8 cellular contexts compared by ENCODE assay signal in the genomic region with DNA sequence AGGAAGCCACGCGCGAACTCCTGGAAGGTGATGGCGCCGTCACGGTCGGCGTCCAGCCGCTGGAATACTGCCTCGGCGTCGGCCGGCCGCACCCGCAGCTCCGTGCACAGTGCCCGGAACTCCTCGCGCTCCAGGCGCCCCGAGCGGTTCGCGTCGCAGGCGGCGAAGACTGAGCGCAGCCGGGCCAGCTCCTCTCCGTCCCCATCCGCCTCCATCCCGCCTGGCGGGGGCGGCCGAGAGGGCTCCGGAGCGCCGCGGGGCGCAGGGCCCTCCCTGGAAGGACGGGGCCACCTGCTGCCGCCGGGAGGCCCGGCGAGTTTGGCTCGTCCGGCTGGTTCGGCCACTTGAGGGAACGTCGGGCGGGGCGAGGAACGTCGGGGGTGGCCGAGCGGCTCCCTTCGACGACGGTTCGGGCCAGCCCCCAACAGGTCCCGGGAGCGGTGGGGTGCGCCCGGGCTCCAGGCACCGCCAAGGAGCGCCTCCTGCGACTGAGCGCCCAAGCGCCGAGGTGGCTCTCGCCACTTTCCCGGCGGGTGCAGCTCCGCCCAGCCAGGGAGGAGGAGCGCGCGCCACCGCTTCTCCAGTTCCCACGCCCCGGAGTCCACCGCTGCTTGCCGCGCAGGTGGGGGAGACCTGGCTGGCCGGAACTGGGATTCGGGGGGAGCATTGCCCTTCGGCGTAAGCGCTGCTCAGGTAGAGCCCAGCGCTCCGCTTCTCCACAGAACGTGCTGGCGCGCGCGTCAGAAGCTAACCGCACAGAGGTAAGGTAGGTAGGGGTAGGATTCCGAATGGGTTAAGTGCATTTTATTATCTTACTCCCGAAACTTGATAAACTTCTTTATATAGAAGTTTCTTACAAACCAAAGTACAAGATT. TPM values are rescaled to one million over a fixed set of nuclear protein-coding genes. Genes with fewer than 3 reads are reported as not detected.
A peak's percentile ranks its signal among the peaks of the same experiment; 100 is the strongest.
DNase-seq lines count a peak whose midpoint lies in the region; ATAC-seq, FAIRE-seq and TF ChIP-seq lines count a peak whose summit lies in the region.

Gene RASEF (minus strand): TSS at position 490 of the 875 bp plus-strand sequence. CDS start 275 bp downstream, at position 215.

- H3K23ac ChIP-seq in mesenchymal stem cell (ENCODE audit: low read length in 2 of 2): no peak within 1 kb of the TSS

- H3K4me1 Mint-ChIP-seq in MCF 10A (ENCODE audit: insufficient read depth, unreplicated experiment): peaks cover 47% of the 10 kb centered on the region

- H2AK5ac ChIP-seq in mesenchymal stem cell (ENCODE audit: low read length, severe bottlenecking): no peak within 1 kb of the TSS

- H2BK15ac ChIP-seq in mesenchymal stem cell (ENCODE audit: low read depth, poor library complexity, severe bottlenecking): peak within 1 kb of the TSS; percentile 86

- DNase-seq in AG20443 (ENCODE audit: low spot score) (peak; percentile 59), NCI-H1048 (lab: John Stamatoyannopoulos, UW) (peak; percentile 47), MCF 10A (ENCODE audit: unreplicated experiment) (peak; percentile 65), mesenchymal stem cell (peak; percentile 53), GM12892 (ENCODE audit: insufficient read length) (no peak), pons (ENCODE audit: low spot score) (no peak), DMS114 treated with DMSO at 0.1 percent for 48 hours (lab: John Stamatoyannopoulos, UW; ENCODE audit: unreplicated experiment) (no peak)

- POLR2A ChIA-PET in MCF 10A (lab: Yijun Ruan, JAX): interaction anchor here (0.6 to 8.2 kb wide), 15 partner anchors 9 to 1455 kb away, joined by 3 to 142 read pairs (median 4); no protein-coding TSS in a partner anchor

- peak within 1 kb of the TSS; percentile 89 for H3K4me2 ChIP-seq in mesenchymal stem cell (ENCODE audit: low read length, poor library complexity, severe bottlenecking)

- H3K27me3 Mint-ChIP-seq in MCF 10A (ENCODE audit: insufficient read depth, unreplicated experiment): no peaks in the 10 kb centered on the region

- H3K79me1 ChIP-seq in mesenchymal stem cell (replicated peaks; ENCODE audit: low read length, poor library complexity, severe bottlenecking): peaks cover 2% of the 10 kb centered on the region

- TF ChIP-seq CTCF in MCF 10A (IDR thresholded peaks at IDR 0.05; ENCODE audit: unreplicated experiment): peak; percentile 29

- peak within 1 kb of the TSS; percentile 56 to 72 for H3K4me3 ChIP-seq in mesenchymal stem cell (ENCODE audit: insufficient read depth in 1 of 2, low read depth in 1 of 2, low read length in 2 of 2)

- H3K14ac ChIP-seq in mesenchymal stem cell (ENCODE audit: low read length in 2 of 2): peak within 1 kb of the TSS in 1 of 2 experiments; percentile 35

- H4K91ac ChIP-seq in mesenchymal stem cell (ENCODE audit: low read length): no peak within 1 kb of the TSS

- CTCF ChIA-PET in MCF 10A (lab: Yijun Ruan, JAX): interaction anchor here (0.5 to 1.9 kb wide), 8 partner anchors 32 to 135 kb away, joined by 3 to 4 read pairs (median 4); no protein-coding TSS in a partner anchor

- no TSS peak for BruUV-seq in MCF 10A (replicated peaks; lab: Mats Ljungman, UMichigan)

- H3K9ac ChIP-seq in mesenchymal stem cell (ENCODE audit: low read length): peak within 1 kb of the TSS; percentile 57

- H3K27me3 ChIP-seq in mesenchymal stem cell (ENCODE audit: control insufficient read depth in 1 of 2, insufficient read depth in 1 of 2, low read length in 2 of 2): peaks cover 33 to 39% of the 10 kb centered on the region in 2 experiments

- no peak for TF ChIP-seq POLR2A in GM12892 (IDR thresholded peaks at IDR 0.05; ENCODE audit: low read depth, low read length)

- intact Hi-C loops in MCF 10A (cut with micrococcal nuclease): loop anchor here (2.0 to 10.0 kb wide), 3 partner anchors 36 to 101 kb away; no protein-coding TSS in a partner anchor

- no peak within 1 kb of the TSS for H2BK120ac ChIP-seq in mesenchymal stem cell (ENCODE audit: low read depth, low read length)

- no peak within 1 kb of the TSS for H2BK12ac ChIP-seq in mesenchymal stem cell (ENCODE audit: low read length in 2 of 2)

- H2AFZ ChIP-seq in mesenchymal stem cell (ENCODE audit: low read depth, low read length): peak within 1 kb of the TSS; percentile 79

- H3K4me3 Mint-ChIP-seq in MCF 10A (ENCODE audit: unreplicated experiment): peak within 1 kb of the TSS; percentile 94

- ATAC-seq in GM18870 (IDR thresholded peaks at IDR 0.05; ENCODE audit: unreplicated experiment): no peak

- WGBS in mesenchymal stem cell: 2% methylated on average over 79 of the region's 98 CpGs

- H3K27ac Mint-ChIP-seq in MCF 10A (ENCODE audit: low read depth, unreplicated experiment): peak within 1 kb of the TSS; percentile 52

- H3K9me3 ChIP-seq in mesenchymal stem cell (ENCODE audit: control insufficient read depth, low read length): no peaks in the 10 kb centered on the region

- H2BK5ac ChIP-seq in mesenchymal stem cell (ENCODE audit: low read depth, low read length, poor library complexity, severe bottlenecking): no peak within 1 kb of the TSS

- H3K27ac ChIP-seq in mesenchymal stem cell (ENCODE audit: low read length, poor library complexity, severe bottlenecking): no peak within 1 kb of the TSS

- H4K8ac ChIP-seq in mesenchymal stem cell (ENCODE audit: low read length): no peak within 1 kb of the TSS

- no peaks in the 10 kb centered on the region for H3K9me3 Mint-ChIP-seq in MCF 10A (ENCODE audit: unreplicated experiment)

- no peaks in the 10 kb centered on the region for H3K36me3 ChIP-seq in mesenchymal stem cell (ENCODE audit: control insufficient read depth in 1 of 2, insufficient read depth in 2 of 2, low read depth in 1 of 2, low read length in 2 of 2)

- peak within 1 kb of the TSS in 1 of 2 experiments; percentile 6 for H3K18ac ChIP-seq in mesenchymal stem cell (ENCODE audit: low read depth in 1 of 2, low read length in 2 of 2)

- no peaks in the 10 kb centered on the region for H3K36me3 Mint-ChIP-seq in MCF 10A (ENCODE audit: insufficient read depth, unreplicated experiment)

- H3K4me1 ChIP-seq in mesenchymal stem cell (ENCODE audit: control insufficient read depth, insufficient read depth, low read depth, low read length): peaks cover 13% of the 10 kb centered on the region

- no peak for FAIRE-seq in GM12892 (lab: Jason Lieb, UNC)

- no peak within 1 kb of the TSS for H3K4ac ChIP-seq in mesenchymal stem cell (ENCODE audit: low read depth in 1 of 2, low read length in 2 of 2)

RNA-seq across cellular contexts. Expression of gene RASEF, which starts in this region (rescaled TPM):
- 6.9 and 7.5 TPM in 2 replicates for total RNA-seq in MCF 10A (2022)
- 0.28 TPM for polyA plus RNA-seq in mesenchymal stem cell (2013, experiment 1 of 2)
- 0.34 TPM for polyA plus RNA-seq in mesenchymal stem cell (2013, experiment 2 of 2)
- not detected for polyA plus RNA-seq in GM12892 (2012; ENCODE audit: missing spikeins)

Comparison
In these comparisons a context has a peak if more than half of its experiments do, and no peak if none do; other contexts are left out.
1. DNase-seq: peak in AG20443 (single experiment), NCI-H1048 (single experiment), MCF 10A (single experiment) and mesenchymal stem cell (single experiment); none in GM12892 (single experiment), pons (single experiment) and DMS114 treated with DMSO at 0.1 percent for 48 hours (single experiment).